ENCODE assay signal across 1 cellular context in the genomic region with DNA sequence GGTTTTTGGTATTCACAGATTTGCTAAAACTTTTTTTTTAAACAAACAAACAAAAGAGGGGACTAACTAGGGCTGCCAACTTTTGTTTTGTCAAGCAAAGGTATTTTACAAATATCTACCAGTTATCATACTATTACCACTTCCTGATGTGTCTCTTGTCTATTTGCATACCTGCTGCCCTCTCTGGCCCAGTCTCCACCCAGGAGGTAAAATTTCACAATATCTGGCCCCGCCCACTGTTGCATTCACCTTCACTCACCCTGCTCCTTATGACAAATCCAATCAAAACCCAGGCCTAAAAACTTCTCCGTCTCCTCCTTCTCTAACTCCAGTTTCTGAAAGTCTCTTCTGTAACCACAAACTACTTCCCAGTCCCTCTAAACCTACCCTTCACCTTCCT.
TF ChIP-seq lines count a peak whose summit lies in the region.

No MANE protein-coding gene starts in this region.

TF ChIP-seq in HepG2, 621 proteins besides CTCF, POLR2A, EP300 and RAD21 (continued from another document):
- 0 out of 2 replicates have a peak, but pooled peaks have one; percentile 43 for TF ChIP-seq CEBPB (IDR thresholded peaks at IDR 0.05; ENCODE audit: borderline replicate concordance, low read depth, low read length)
- TF ChIP-seq, protein P1, sequence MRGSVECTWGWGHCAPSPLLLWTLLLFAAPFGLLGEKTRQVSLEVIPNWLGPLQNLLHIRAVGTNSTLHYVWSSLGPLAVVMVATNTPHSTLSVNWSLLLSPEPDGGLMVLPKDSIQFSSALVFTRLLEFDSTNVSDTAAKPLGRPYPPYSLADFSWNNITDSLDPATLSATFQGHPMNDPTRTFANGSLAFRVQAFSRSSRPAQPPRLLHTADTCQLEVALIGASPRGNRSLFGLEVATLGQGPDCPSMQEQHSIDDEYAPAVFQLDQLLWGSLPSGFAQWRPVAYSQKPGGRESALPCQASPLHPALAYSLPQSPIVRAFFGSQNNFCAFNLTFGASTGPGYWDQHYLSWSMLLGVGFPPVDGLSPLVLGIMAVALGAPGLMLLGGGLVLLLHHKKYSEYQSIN (CRISPR knock-in tag; IDR thresholded peaks at IDR 0.05; ENCODE audit: borderline replicate concordance), result no peak
- no peak for TF ChIP-seq ZNF549 (CRISPR knock-in tag; IDR thresholded peaks at IDR 0.05)
- TF ChIP-seq, protein P2, sequence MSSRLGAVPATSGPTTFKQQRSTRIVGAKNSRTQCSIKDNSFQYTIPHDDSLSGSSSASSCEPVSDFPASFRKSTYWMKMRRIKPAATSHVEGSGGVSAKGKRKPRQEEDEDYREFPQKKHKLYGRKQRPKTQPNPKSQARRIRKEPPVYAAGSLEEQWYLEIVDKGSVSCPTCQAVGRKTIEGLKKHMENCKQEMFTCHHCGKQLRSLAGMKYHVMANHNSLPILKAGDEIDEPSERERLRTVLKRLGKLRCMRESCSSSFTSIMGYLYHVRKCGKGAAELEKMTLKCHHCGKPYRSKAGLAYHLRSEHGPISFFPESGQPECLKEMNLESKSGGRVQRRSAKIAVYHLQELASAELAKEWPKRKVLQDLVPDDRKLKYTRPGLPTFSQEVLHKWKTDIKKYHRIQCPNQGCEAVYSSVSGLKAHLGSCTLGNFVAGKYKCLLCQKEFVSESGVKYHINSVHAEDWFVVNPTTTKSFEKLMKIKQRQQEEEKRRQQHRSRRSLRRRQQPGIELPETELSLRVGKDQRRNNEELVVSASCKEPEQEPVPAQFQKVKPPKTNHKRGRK (CRISPR knock-in tag; IDR thresholded peaks at IDR 0.05), result no peak
- TF ChIP-seq RFX1 (IDR thresholded peaks at IDR 0.05), result no peak
- no peak for TF ChIP-seq SOX13 (IDR thresholded peaks at IDR 0.05)
- TF ChIP-seq SOX13 (CRISPR knock-in tag; conservative IDR thresholded peaks at IDR 0.05 in 1 of 2, IDR thresholded peaks at IDR 0.05 in 1 of 2), result no peak
- 0 out of 2 replicates have a peak, but pooled peaks have one; percentile 11 for TF ChIP-seq CEBPG (CRISPR knock-in tag; IDR thresholded peaks at IDR 0.05)
- TF ChIP-seq SMARCC2 (IDR thresholded peaks at IDR 0.05), result no peak
- no peak for TF ChIP-seq ZNF30 (CRISPR knock-in tag; IDR thresholded peaks at IDR 0.05)
- no peak for TF ChIP-seq ZNF432 (CRISPR knock-in tag; IDR thresholded peaks at IDR 0.05; ENCODE audit: borderline replicate concordance)
- no peak for TF ChIP-seq SMAD1 (CRISPR knock-in tag; IDR thresholded peaks at IDR 0.05; ENCODE audit: borderline replicate concordance, low read depth)
- TF ChIP-seq, protein P3, sequence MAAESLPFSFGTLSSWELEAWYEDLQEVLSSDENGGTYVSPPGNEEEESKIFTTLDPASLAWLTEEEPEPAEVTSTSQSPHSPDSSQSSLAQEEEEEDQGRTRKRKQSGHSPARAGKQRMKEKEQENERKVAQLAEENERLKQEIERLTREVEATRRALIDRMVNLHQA (CRISPR knock-in tag; IDR thresholded peaks at IDR 0.05), result no peak
- TF ChIP-seq SIN3A (IDR thresholded peaks at IDR 0.05; ENCODE audit: borderline replicate concordance, low read depth, low read length), result no peak
- TF ChIP-seq, protein P4, sequence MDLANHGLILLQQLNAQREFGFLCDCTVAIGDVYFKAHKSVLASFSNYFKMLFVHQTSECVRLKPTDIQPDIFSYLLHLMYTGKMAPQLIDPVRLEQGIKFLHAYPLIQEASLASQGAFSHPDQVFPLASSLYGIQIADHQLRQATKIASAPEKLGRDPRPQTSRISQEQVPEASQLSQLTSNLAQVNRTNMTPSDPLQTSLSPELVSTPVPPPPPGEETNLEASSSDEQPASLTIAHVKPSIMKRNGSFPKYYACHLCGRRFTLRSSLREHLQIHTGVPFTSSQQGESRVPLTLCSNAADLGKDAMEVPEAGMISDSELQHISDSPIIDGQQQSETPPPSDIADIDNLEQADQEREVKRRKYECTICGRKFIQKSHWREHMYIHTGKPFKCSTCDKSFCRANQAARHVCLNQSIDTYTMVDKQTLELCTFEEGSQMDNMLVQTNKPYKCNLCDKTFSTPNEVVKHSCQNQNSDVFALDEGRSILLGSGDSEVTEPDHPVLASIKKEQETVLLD (CRISPR knock-in tag; IDR thresholded peaks at IDR 0.05; ENCODE audit: low read depth), result no peak
